In the genomic region with DNA sequence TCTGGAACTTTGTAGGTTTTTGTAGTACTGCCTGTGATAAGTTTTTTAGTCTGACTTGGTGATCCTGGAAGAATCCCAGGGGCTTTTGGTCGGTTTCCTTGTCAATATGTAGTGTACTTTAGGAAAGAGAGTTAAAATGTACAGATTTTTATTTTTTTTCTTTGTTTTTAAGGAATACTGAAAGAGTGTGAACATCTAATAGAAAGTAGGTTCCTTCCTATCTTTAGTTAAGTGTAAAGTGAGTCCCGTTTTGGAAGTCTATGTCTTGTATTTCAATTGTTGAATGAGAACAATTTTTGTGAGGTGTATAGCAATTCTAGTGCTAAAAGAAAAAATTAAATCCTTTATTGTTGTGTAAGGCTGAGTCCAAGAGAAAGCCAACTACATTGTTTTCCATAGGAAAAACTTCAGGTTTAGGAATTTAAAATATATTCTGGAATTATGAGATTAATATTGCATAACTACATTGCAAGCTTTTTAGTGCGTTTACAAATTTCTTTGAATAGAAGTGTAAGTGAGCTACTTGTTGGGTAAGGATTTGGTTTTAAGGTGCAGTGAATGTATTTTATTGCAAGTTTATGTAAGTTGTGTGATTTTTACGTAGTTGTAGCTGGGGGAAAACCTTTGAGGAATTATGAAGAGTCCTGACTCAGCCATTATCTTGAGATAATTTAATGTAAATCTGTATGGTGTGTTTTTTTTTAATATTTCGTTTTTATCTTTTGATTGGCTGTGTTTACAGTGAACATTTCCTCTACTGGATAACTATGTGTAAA, we compare ENCODE assay signal across 1 cellular context.
TF ChIP-seq lines count a peak whose summit lies in the region.

No MANE protein-coding gene starts in this region.

TF ChIP-seq in K562, 482 proteins besides CTCF, POLR2A, EP300 and RAD21 (continued from another document and continues in another):
- TF ChIP-seq CHAMP1 (IDR thresholded peaks at IDR 0.05) (no peak), GATA2 (CRISPR knock-in tag; IDR thresholded peaks at IDR 0.05) (peak; percentile 49; the same call in 1 of the 2 replicates), NR2C2 (CRISPR knock-in tag; IDR thresholded peaks at IDR 0.05) (no peak), NR2C2 (tag; IDR thresholded peaks at IDR 0.05) (no peak), SETDB1 (IDR thresholded peaks at IDR 0.05; ENCODE audit: low read length) (no peak), ELF2 (CRISPR knock-in tag; IDR thresholded peaks at IDR 0.05) (0 out of 2 replicates have a peak, but pooled peaks have one; percentile 47), ERF (CRISPR knock-in tag; IDR thresholded peaks at IDR 0.05) (no peak), PHF8 (IDR thresholded peaks at IDR 0.05; ENCODE audit: borderline replicate concordance, low read length) (no peak), MECOM (CRISPR knock-in tag; IDR thresholded peaks at IDR 0.05) (no peak), ZNF644 (tag; IDR thresholded peaks at IDR 0.05; ENCODE audit: low read depth) (peak; percentile 77), RFX1 (IDR thresholded peaks at IDR 0.05) (no peak), KDM5B (IDR thresholded peaks at IDR 0.05; ENCODE audit: insufficient replicate concordance, low read depth, low read length) (no peak), ZC3H8 (IDR thresholded peaks at IDR 0.05) (no peak), ZNF174 (CRISPR knock-in tag; IDR thresholded peaks at IDR 0.05) (0 out of 2 replicates have a peak, but pooled peaks have one; percentile 6), FOS (IDR thresholded peaks at IDR 0.05; ENCODE audit: extremely low read depth, insufficient read length) (no peak), DPF2 (IDR thresholded peaks at IDR 0.05) (no peak; the same call in 1 of the 2 replicates), ZFP30 (CRISPR knock-in tag; IDR thresholded peaks at IDR 0.05; ENCODE audit: borderline replicate concordance) (no peak), POLR2G (IDR thresholded peaks at IDR 0.05; ENCODE audit: low read depth, low read length) (no peak), SREBF1 (IDR thresholded peaks at IDR 0.05; ENCODE audit: borderline replicate concordance, low read depth, low read length) (no peak), PURB (CRISPR knock-in tag; IDR thresholded peaks at IDR 0.05; ENCODE audit: low read depth) (no peak), ZNF551 (CRISPR knock-in tag; IDR thresholded peaks at IDR 0.05) (no peak), IRF2 (CRISPR knock-in tag; IDR thresholded peaks at IDR 0.05) (no peak), ESRRA (IDR thresholded peaks at IDR 0.05; ENCODE audit: borderline replicate concordance, low read depth) (no peak), KAT8 (IDR thresholded peaks at IDR 0.05; ENCODE audit: low read depth) (0 out of 2 replicates have a peak, but pooled peaks have one; percentile 10), ZNF384 (IDR thresholded peaks at IDR 0.05; ENCODE audit: low read depth, low read length) (no peak), HNRNPL (IDR thresholded peaks at IDR 0.05; ENCODE audit: low read depth, low read length) (no peak), THAP12 (CRISPR knock-in tag; IDR thresholded peaks at IDR 0.05) (no peak), NFE2L1 (tag; IDR thresholded peaks at IDR 0.05; ENCODE audit: borderline replicate concordance, low read depth) (no peak), ZNF184 (CRISPR knock-in tag; IDR thresholded peaks at IDR 0.05) (no peak), ZNF253 (CRISPR knock-in tag; conservative IDR thresholded peaks at IDR 0.05) (0 out of 2 replicates have a peak, but pooled peaks have one; percentile 4), PYGO2 (tag; IDR thresholded peaks at IDR 0.05) (0 out of 2 replicates have a peak, but pooled peaks have one; percentile 29), LARP7 (IDR thresholded peaks at IDR 0.05) (peak; percentile 80), CBX3 (IDR thresholded peaks at IDR 0.05; ENCODE audit: borderline replicate concordance in 1 of 2, low read length in 2 of 2) (peak in 1 of 2 experiments; percentile 7; a peak in 1 of 3 replicates), ATF1 (CRISPR knock-in tag; IDR thresholded peaks at IDR 0.05) (no peak), ATF1 (tag; IDR thresholded peaks at IDR 0.05) (no peak), ZNF518B (CRISPR knock-in tag; IDR thresholded peaks at IDR 0.05) (no peak), MCM7 (IDR thresholded peaks at IDR 0.05) (no peak), ZNF431 (CRISPR knock-in tag; IDR thresholded peaks at IDR 0.05) (no peak), HMG20A (CRISPR knock-in tag; conservative IDR thresholded peaks at IDR 0.05) (0 out of 2 replicates have a peak, but pooled peaks have one; percentile 50), ZBTB17 (CRISPR knock-in tag; IDR thresholded peaks at IDR 0.05) (no peak), CTBP1 (IDR thresholded peaks at IDR 0.05; ENCODE audit: borderline replicate concordance) (no peak), ZNF436 (CRISPR knock-in tag; IDR thresholded peaks at IDR 0.05) (no peak), BRCA1 (IDR thresholded peaks at IDR 0.05) (no peak), BRCA1 (CRISPR knock-in tag; IDR thresholded peaks at IDR 0.05) (no peak), FOXA1 (IDR thresholded peaks at IDR 0.05; ENCODE audit: borderline replicate concordance) (no peak), ZNF239 (CRISPR knock-in tag; IDR thresholded peaks at IDR 0.05) (no peak)
- TF ChIP-seq, protein P1, sequence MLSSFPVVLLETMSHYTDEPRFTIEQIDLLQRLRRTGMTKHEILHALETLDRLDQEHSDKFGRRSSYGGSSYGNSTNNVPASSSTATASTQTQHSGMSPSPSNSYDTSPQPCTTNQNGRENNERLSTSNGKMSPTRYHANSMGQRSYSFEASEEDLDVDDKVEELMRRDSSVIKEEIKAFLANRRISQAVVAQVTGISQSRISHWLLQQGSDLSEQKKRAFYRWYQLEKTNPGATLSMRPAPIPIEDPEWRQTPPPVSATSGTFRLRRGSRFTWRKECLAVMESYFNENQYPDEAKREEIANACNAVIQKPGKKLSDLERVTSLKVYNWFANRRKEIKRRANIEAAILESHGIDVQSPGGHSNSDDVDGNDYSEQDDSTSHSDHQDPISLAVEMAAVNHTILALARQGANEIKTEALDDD (IDR thresholded peaks at IDR 0.05): peak; percentile 12; the same call in 1 of the 2 replicates
- TF ChIP-seq, protein P2, sequence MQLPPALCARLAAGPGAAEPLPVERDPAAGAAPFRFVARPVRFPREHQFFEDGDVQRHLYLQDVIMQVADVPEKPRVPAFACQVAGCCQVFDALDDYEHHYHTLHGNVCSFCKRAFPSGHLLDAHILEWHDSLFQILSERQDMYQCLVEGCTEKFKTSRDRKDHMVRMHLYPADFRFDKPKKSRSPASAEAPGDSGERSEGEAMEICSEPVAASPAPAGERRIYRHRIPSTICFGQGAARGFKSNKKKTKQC (CRISPR knock-in tag; IDR thresholded peaks at IDR 0.05): no peak
- TF ChIP-seq, protein P3, sequence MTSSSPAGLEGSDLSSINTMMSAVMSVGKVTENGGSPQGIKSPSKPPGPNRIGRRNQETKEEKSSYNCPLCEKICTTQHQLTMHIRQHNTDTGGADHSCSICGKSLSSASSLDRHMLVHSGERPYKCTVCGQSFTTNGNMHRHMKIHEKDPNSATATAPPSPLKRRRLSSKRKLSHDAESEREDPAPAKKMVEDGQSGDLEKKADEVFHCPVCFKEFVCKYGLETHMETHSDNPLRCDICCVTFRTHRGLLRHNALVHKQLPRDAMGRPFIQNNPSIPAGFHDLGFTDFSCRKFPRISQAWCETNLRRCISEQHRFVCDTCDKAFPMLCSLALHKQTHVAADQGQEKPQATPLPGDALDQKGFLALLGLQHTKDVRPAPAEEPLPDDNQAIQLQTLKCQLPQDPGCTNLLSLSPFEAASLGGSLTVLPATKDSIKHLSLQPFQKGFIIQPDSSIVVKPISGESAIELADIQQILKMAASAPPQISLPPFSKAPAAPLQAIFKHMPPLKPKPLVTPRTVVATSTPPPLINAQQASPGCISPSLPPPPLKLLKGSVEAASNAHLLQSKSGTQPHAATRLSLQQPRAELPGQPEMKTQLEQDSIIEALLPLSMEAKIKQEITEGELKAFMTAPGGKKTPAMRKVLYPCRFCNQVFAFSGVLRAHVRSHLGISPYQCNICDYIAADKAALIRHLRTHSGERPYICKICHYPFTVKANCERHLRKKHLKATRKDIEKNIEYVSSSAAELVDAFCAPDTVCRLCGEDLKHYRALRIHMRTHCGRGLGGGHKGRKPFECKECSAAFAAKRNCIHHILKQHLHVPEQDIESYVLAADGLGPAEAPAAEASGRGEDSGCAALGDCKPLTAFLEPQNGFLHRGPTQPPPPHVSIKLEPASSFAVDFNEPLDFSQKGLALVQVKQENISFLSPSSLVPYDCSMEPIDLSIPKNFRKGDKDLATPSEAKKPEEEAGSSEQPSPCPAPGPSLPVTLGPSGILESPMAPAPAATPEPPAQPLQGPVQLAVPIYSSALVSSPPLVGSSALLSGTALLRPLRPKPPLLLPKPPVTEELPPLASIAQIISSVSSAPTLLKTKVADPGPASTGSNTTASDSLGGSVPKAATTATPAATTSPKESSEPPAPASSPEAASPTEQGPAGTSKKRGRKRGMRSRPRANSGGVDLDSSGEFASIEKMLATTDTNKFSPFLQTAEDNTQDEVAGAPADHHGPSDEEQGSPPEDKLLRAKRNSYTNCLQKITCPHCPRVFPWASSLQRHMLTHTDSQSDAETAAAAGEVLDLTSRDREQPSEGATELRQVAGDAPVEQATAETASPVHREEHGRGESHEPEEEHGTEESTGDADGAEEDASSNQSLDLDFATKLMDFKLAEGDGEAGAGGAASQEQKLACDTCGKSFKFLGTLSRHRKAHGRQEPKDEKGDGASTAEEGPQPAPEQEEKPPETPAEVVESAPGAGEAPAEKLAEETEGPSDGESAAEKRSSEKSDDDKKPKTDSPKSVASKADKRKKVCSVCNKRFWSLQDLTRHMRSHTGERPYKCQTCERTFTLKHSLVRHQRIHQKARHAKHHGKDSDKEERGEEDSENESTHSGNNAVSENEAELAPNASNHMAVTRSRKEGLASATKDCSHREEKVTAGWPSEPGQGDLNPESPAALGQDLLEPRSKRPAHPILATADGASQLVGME (CRISPR knock-in tag; IDR thresholded peaks at IDR 0.05): no peak
- TF ChIP-seq, protein P4, sequence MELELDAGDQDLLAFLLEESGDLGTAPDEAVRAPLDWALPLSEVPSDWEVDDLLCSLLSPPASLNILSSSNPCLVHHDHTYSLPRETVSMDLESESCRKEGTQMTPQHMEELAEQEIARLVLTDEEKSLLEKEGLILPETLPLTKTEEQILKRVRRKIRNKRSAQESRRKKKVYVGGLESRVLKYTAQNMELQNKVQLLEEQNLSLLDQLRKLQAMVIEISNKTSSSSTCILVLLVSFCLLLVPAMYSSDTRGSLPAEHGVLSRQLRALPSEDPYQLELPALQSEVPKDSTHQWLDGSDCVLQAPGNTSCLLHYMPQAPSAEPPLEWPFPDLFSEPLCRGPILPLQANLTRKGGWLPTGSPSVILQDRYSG (tag; conservative IDR thresholded peaks at IDR 0.05; ENCODE audit: low read depth): no peak
